Comparison of ENCODE assay signal across 10 cellular contexts in the genomic region with DNA sequence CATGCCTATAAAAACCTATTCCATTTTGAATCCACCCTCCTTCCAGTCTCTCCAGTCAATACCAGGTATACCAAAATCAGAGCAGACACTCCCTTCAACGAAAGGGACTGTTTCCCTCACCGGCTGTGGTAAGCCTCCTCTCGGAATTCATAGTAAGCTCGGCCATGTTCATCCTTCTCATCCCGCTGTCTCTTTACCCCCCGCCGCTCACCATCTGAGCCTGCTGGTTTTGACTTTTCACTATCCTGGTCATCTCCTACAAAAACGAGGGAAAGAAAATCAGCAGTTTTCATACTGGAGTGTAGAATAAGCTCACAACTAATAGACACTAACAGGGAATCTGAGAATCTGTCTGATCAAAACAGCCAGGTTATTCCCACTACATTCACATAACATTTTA. TPM values are rescaled to one million over a fixed set of nuclear protein-coding genes. Genes with fewer than 3 reads are reported as not detected.
DNase-seq lines count a peak whose midpoint lies in the region; ATAC-seq, FAIRE-seq and TF ChIP-seq lines count a peak whose summit lies in the region.
"Had no signal": no experiment of that assay in that cellular context is flagged by ENCODE, and none has a peak within 500 bp of the region (broad histone marks: within the 10 kb centered on the region; RNA-seq: fewer than 3 reads in every experiment).

No MANE protein-coding gene starts in this region.

- H3K36me3 ChIP-seq in HAP-1 (replicated peaks) = peaks cover 64% of the 10 kb centered on the region
- peaks cover 32% of the 10 kb centered on the region for H3K36me3 ChIP-seq in mesendoderm (ENCODE audit: control insufficient read depth, insufficient read depth, low read length)

- TF ChIP-seq RAD21 in A549 (conservative IDR thresholded peaks at IDR 0.05 in 1 of 2, IDR thresholded peaks at IDR 0.05 in 1 of 2) = no peak

- TF ChIP-seq POLR2A in A549 (IDR thresholded peaks at IDR 0.05; ENCODE audit: low read length) = no peak

- POLR2A ChIA-PET in A549 (lab: Yijun Ruan, JAX) = interaction anchor here (0.6 to 2.1 kb wide), 3 partner anchors 15 to 1225 kb away, joined by 4 to 6 read pairs (median 4); no protein-coding TSS in a partner anchor

- peak overlapping the region; percentile 54 for H3K9ac ChIP-seq in mesendoderm (ENCODE audit: low read length)

- peak overlapping the region; percentile 56 for H3K56ac ChIP-seq in mesendoderm (ENCODE audit: low read length)

- in situ Hi-C loops in HAP-1 (cut with MboI; ENCODE audit: low sequenced_read_pairs) = loop anchor here (10.0 kb wide), 1 partner anchor 151 kb away; no protein-coding TSS in a partner anchor
- in situ Hi-C loops in astrocyte of the spinal cord (cut with HindIII; ENCODE audit: low sequenced_read_pairs) = no loop called here

- peaks cover 11% of the 10 kb centered on the region for H3K4me1 ChIP-seq in A549
- no peaks in the 10 kb centered on the region; the same call in 1 of the 2 replicates for H3K4me1 ChIP-seq in HAP-1
- peaks cover 3% of the 10 kb centered on the region for H3K4me1 ChIP-seq in mesendoderm (ENCODE audit: control insufficient read depth, low read depth, low read length)

- no peak overlapping the region for H2BK120ac ChIP-seq in mesendoderm (ENCODE audit: low read depth, low read length)

- no peak overlapping the region for H2BK5ac ChIP-seq in mesendoderm (ENCODE audit: low read length)

- no peak for FAIRE-seq in A549 (lab: Jason Lieb, UNC)

- H3K27me3 ChIP-seq in HAP-1 (ENCODE audit: low read depth) (no peaks in the 10 kb centered on the region), mesendoderm (ENCODE audit: insufficient read depth, low read length, poor library complexity) (no peaks in the 10 kb centered on the region)

- 81% methylated on average over 8 of the region's 8 CpGs for WGBS in A549 (ENCODE audit: missing lambda C conversion rate)
- WGBS in mesendoderm (ENCODE audit: extremely low coverage, insufficient coverage, low lambda C conversion rate) = no CpG with 5 or more reads among the region's 8 CpGs

- no peak for TF ChIP-seq CTCF in A549 (IDR thresholded peaks at IDR 0.05)
- TF ChIP-seq CTCF in astrocyte of the spinal cord (IDR thresholded peaks at IDR 0.05; ENCODE audit: low read depth, low read length) = no peak

- ATAC-seq in A549 (no peak), GM19455 (IDR thresholded peaks at IDR 0.05; ENCODE audit: unreplicated experiment) (no peak), HG03342 (IDR thresholded peaks at IDR 0.05; ENCODE audit: unreplicated experiment) (no peak), GM18861 (IDR thresholded peaks at IDR 0.05; ENCODE audit: unreplicated experiment) (no peak)

- no peak overlapping the region for H4K5ac ChIP-seq in mesendoderm (ENCODE audit: low read length)

- H3K4me3 ChIP-seq in A549 (peak overlapping the region; percentile 78; the same call in 1 of the 3 replicates), HAP-1 (peak overlapping the region; percentile 57), astrocyte of the spinal cord (ENCODE audit: low read depth, low read length) (peak overlapping the region; percentile 78), mesendoderm (ENCODE audit: low read length) (no peak overlapping the region)

- H3K4me2 ChIP-seq in A549 (peak overlapping the region; percentile 92), mesendoderm (ENCODE audit: low read length) (no peak overlapping the region)

- DNase-seq in A549 (ENCODE audit: low read depth in 1 of 2, low spot score in 1 of 2) (no peak), HAP-1 (ENCODE audit: low spot score in 2 of 2) (no peak), astrocyte of the spinal cord (ENCODE audit: low read depth, low spot score) (no peak), mesendoderm (no peak), Kasumi-1 (lab: John Stamatoyannopoulos, UW) (no peak)
- DNase-seq: activated CD4-positive, alpha-beta T cell treated with anti-CD3 and anti-CD28 coated beads, Interleukin-2, amount 50 U/mL, for 48 hours; HCEC 1CT had no signal

- H3K18ac ChIP-seq in mesendoderm (ENCODE audit: low read length) = no peak overlapping the region

- CTCF ChIA-PET in A549 (lab: Yijun Ruan, JAX) = interaction anchor here (0.6 to 2.2 kb wide), 7 partner anchors 8 to 136 kb away, joined by 3 to 8 read pairs (median 5); partner anchors contain the start of gene POLR2G

- H3K4ac ChIP-seq in mesendoderm (ENCODE audit: low read depth, low read length) = no peak overlapping the region

- H3K9me3 ChIP-seq in A549 = no peaks in the 10 kb centered on the region
- H3K9me3 ChIP-seq in HAP-1 = no peaks in the 10 kb centered on the region

- no peak overlapping the region for H4K8ac ChIP-seq in mesendoderm (ENCODE audit: low read depth, low read length)

- no peak for TF ChIP-seq EP300 in A549 (IDR thresholded peaks at IDR 0.05)

- H2BK15ac ChIP-seq in mesendoderm (replicated peaks; ENCODE audit: low read depth) = no peak overlapping the region

- H3K79me1 ChIP-seq in mesendoderm (ENCODE audit: low read length) = peaks cover 16% of the 10 kb centered on the region

- H3K27ac ChIP-seq in A549 (no peak overlapping the region), mesendoderm (ENCODE audit: low read depth, low read length) (no peak overlapping the region)

- H2AK5ac ChIP-seq in mesendoderm (ENCODE audit: low read length) = no peak overlapping the region

- H3K79me2 ChIP-seq in mesendoderm (ENCODE audit: control insufficient read depth, insufficient read depth, low read length) = peaks cover 46% of the 10 kb centered on the region

- no peak overlapping the region for H3K23ac ChIP-seq in mesendoderm (ENCODE audit: low read length)

TF ChIP-seq in A549, 52 proteins besides CTCF, POLR2A, EP300 and RAD21 (continues in another document):
- TF ChIP-seq RFX5 (IDR thresholded peaks at IDR 0.05) (no peak), MAFK (IDR thresholded peaks at IDR 0.05; ENCODE audit: partially characterized antibody) (no peak), FOSB (CRISPR knock-in tag; IDR thresholded peaks at IDR 0.05) (no peak), SMC3 (IDR thresholded peaks at IDR 0.05) (no peak), NFE2L2 (conservative IDR thresholded peaks at IDR 0.05; ENCODE audit: low read length) (no peak), ZC3H11A (IDR thresholded peaks at IDR 0.05) (no peak), ESRRA (IDR thresholded peaks at IDR 0.05; ENCODE audit: borderline replicate concordance, low read length) (no peak), MYC (IDR thresholded peaks at IDR 0.05; ENCODE audit: borderline replicate concordance, low read length) (no peak), JUN (IDR thresholded peaks at IDR 0.05) (no peak), ZNF302 (CRISPR knock-in tag; IDR thresholded peaks at IDR 0.05) (no peak)
- TF ChIP-seq, protein P1, sequence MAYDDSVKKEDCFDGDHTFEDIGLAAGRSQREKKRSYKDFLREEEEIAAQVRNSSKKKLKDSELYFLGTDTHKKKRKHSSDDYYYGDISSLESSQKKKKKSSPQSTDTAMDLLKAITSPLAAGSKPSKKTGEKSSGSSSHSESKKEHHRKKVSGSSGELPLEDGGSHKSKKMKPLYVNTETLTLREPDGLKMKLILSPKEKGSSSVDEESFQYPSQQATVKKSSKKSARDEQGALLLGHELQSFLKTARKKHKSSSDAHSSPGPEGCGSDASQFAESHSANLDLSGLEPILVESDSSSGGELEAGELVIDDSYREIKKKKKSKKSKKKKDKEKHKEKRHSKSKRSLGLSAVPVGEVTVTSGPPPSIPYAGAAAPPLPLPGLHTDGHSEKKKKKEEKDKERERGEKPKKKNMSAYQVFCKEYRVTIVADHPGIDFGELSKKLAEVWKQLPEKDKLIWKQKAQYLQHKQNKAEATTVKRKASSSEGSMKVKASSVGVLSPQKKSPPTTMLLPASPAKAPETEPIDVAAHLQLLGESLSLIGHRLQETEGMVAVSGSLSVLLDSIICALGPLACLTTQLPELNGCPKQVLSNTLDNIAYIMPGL (CRISPR knock-in tag; IDR thresholded peaks at IDR 0.05; ENCODE audit: borderline replicate concordance) = no peak

RNA-seq across cellular contexts. Expression of gene HNRNPUL2, which starts 3.1 kb away (rescaled TPM):
- polyA plus RNA-seq in A549 (2011; rRNA removed) = 31.4 and 31.6 TPM in 2 replicates
- 18.4 and 20.8 TPM in 2 replicates for polyA plus RNA-seq in A549 (2012; cell fraction: cytosol; rRNA removed)
- 11.6 and 16.1 TPM in 2 replicates for polyA plus RNA-seq in A549 (2012; cell fraction: nucleus; rRNA removed)
- polyA plus RNA-seq in A549 (2017; fragmentation: RNase III; extraction: RNeasy Plus Mini Kit Qiagen cat#74134 plus additional on column Dnase treatment) = 71.3 to 79.5 TPM (median 74.4 TPM) in 3 replicates
- polyA minus RNA-seq in A549 (2011; rRNA and poly(A)+ RNA removed) = 17.1 and 17.8 TPM in 2 replicates
- polyA plus RNA-seq in mesendoderm (2013, experiment 1 of 2) = 28.5 TPM
- polyA plus RNA-seq in mesendoderm (2013, experiment 2 of 2) = 28.3 TPM

RNA-seq across cellular contexts. Expression of gene TTC9C, which starts 4.1 kb away (rescaled TPM):
- polyA plus RNA-seq in A549 (2011; rRNA removed) (42.6 and 44.0 TPM in 2 replicates), A549 (2017; fragmentation: RNase III; extraction: RNeasy Plus Mini Kit Qiagen cat#74134 plus additional on column Dnase treatment) (32.6 to 34.1 TPM (median 33.5 TPM) in 3 replicates)
- polyA plus RNA-seq in A549 (2012; cell fraction: cytosol; rRNA removed) = 21.7 and 21.9 TPM in 2 replicates
- polyA plus RNA-seq in A549 (2012; cell fraction: nucleus; rRNA removed) = 16.7 and 25.4 TPM in 2 replicates
- 20.7 and 27.0 TPM in 2 replicates for polyA minus RNA-seq in A549 (2011; rRNA and poly(A)+ RNA removed)
- polyA plus RNA-seq in mesendoderm (2013, experiment 1 of 2) = 41.8 TPM
- 41.4 TPM for polyA plus RNA-seq in mesendoderm (2013, experiment 2 of 2)

RNA-seq across cellular contexts. Expression of gene GNG3, which starts 16.7 kb away (rescaled TPM):
- polyA plus RNA-seq in A549 (2011; rRNA removed) (not detected in 2 replicates), A549 (2017; fragmentation: RNase III; extraction: RNeasy Plus Mini Kit Qiagen cat#74134 plus additional on column Dnase treatment) (0.15 TPM in 1 of 3 replicates, not detected in the others)
- 0.04 TPM in 1 of 2 replicates, not detected in the other for polyA plus RNA-seq in A549 (2012; cell fraction: cytosol; rRNA removed)
- polyA plus RNA-seq in A549 (2012; cell fraction: nucleus; rRNA removed) = 0.10 TPM in 1 of 2 replicates, not detected in the other
- polyA minus RNA-seq in A549 (2011; rRNA and poly(A)+ RNA removed) = not detected in 2 replicates
- polyA plus RNA-seq in mesendoderm (2013, experiment 1 of 2) = 5.2 TPM
- polyA plus RNA-seq in mesendoderm (2013, experiment 2 of 2) = 5.0 TPM

RNA-seq across cellular contexts. Expression of gene BSCL2, which starts 16.9 kb away (rescaled TPM):
- polyA plus RNA-seq in A549 (2011; rRNA removed) (63.9 and 101 TPM in 2 replicates), A549 (2017; fragmentation: RNase III; extraction: RNeasy Plus Mini Kit Qiagen cat#74134 plus additional on column Dnase treatment) (63.0 to 72.4 TPM (median 64.5 TPM) in 3 replicates)
- polyA plus RNA-seq in A549 (2012; cell fraction: cytosol; rRNA removed) = 97.9 and 118 TPM in 2 replicates
- 127 and 182 TPM in 2 replicates for polyA plus RNA-seq in A549 (2012; cell fraction: nucleus; rRNA removed)
- polyA minus RNA-seq in A549 (2011; rRNA and poly(A)+ RNA removed) = 98.1 and 142 TPM in 2 replicates
- 105 TPM for polyA plus RNA-seq in mesendoderm (2013, experiment 1 of 2)
- 100 TPM for polyA plus RNA-seq in mesendoderm (2013, experiment 2 of 2)

RNA-seq across cellular contexts. Expression of gene ZBTB3, which starts 29.8 kb away (rescaled TPM):
- polyA plus RNA-seq in A549 (2011; rRNA removed) = 3.0 and 3.1 TPM in 2 replicates
- 1.5 and 2.1 TPM in 2 replicates for polyA plus RNA-seq in A549 (2012; cell fraction: cytosol; rRNA removed)
- polyA plus RNA-seq in A549 (2012; cell fraction: nucleus; rRNA removed) = 2.5 and 3.1 TPM in 2 replicates
- polyA plus RNA-seq in A549 (2017; fragmentation: RNase III; extraction: RNeasy Plus Mini Kit Qiagen cat#74134 plus additional on column Dnase treatment) = 1.4 to 2.2 TPM (median 2.0 TPM) in 3 replicates
- polyA minus RNA-seq in A549 (2011; rRNA and poly(A)+ RNA removed) = 11.3 and 11.5 TPM in 2 replicates
- polyA plus RNA-seq in mesendoderm (2013, experiment 1 of 2) = 28.5 TPM
- 28.8 TPM for polyA plus RNA-seq in mesendoderm (2013, experiment 2 of 2)
